19 cellular contexts compared by ENCODE assay signal in genomic region chr10:58784361-58784760, GRCh38.
"Had no signal": no experiment of that assay in that cellular context is flagged by ENCODE, and none has a peak within 500 bp of the region (broad histone marks: within the 10 kb centered on the region; RNA-seq: fewer than 3 reads in every experiment).

No MANE protein-coding gene starts in this region.

- H3K27ac ChIP-seq: brain microvascular endothelial cell, neutrophil, SJSA1 had no signal

- H3K27me3 ChIP-seq: brain microvascular endothelial cell, neutrophil, SJSA1, tibial nerve had no signal

- H3K9me3 ChIP-seq: heart right ventricle, neutrophil, SJSA1, tibial nerve had no signal

- H3K4me3 ChIP-seq: heart right ventricle, SJSA1, smooth muscle cell, tibial nerve had no signal

- H3K36me3 ChIP-seq: brain microvascular endothelial cell, neutrophil, SJSA1, tibial nerve had no signal

- H3K4me1 ChIP-seq: SJSA1 had no signal

- DNase-seq: activated CD4-positive, alpha-beta T cell treated with anti-CD3 and anti-CD28 coated beads for 48 hours; activated CD8-positive, alpha-beta T cell treated with anti-CD3 and anti-CD28 coated beads for 36 hours; activated effector memory CD4-positive, alpha-beta T cell treated with anti-CD3 and anti-CD28 coated beads, Interleukin-2, amount 50 U/mL, for 16 hours; activated T-cell treated with anti-CD3 and anti-CD28 coated beads, Interleukin-2, amount 50 U/mL, for 48 hours; amygdala; brain microvascular endothelial cell; heart right ventricle; natural killer cell; retina; stimulated activated CD4-positive, alpha-beta T cell treated with anti-CD3 and anti-CD28 coated beads, Interleukin-4, amount 100 ng/mL, for 4 hours; stimulated activated CD8-positive, alpha-beta memory T cell treated with anti-CD3 and anti-CD28 coated beads, Interleukin-4, amount 100 ng/mL, for 48 hours; stimulated activated naive CD4-positive, alpha-beta T cell treated with Interleukin-2 at 50 U/mL for 16 hours; substantia nigra; T-helper 2 cell had no signal

- ATAC-seq: activated CD8-positive, alpha-beta T cell treated with anti-CD3 and anti-CD28 coated beads for 36 hours; natural killer cell; WTC11 had no signal
